ENCODE assay signal across 37 cellular contexts in the genomic region with DNA sequence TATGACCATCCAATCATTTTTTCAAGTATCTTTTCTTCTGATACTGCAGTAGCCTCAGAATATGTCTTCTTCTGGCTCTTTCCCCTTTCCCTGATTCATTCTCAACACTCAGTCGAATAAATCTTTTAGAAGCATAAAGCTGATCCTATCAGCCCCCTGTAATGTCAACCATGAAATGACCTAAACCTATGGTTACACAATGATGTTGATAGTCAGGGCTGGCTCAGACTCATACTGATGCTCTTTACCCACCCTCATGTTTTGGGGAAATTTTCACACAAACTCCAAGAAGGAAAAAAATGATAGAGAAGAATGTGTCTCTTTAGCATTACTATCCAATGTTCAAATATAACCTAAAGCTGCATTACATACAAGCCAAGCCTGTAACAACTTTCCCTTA.
"Had no signal": no experiment of that assay in that cellular context is flagged by ENCODE, and none has a peak within 500 bp of the region (broad histone marks: within the 10 kb centered on the region; RNA-seq: fewer than 3 reads in every experiment).

No MANE protein-coding gene starts in this region.

- ATAC-seq: activated naive CD4-positive, alpha-beta T cell treated with anti-CD3 and anti-CD28 coated beads, Interleukin-2, amount 50 U/mL, for 72 hours; activated naive CD8-positive, alpha-beta T cell treated with anti-CD3 and anti-CD28 coated beads, Interleukin-2, amount 50 U/mL, for 24 hours; activated T-cell treated with anti-CD3 and anti-CD28 coated beads, Interleukin-2, amount 50 U/mL, for 4 hours; activated T-helper 17 cell treated with anti-CD3 and anti-CD28 coated beads, Interleukin-2, amount 50 U/mL, for 72 hours; body of pancreas had no signal

- H3K4me3 Mint-ChIP-seq: activated naive CD4-positive, alpha-beta T cell treated with anti-CD3 and anti-CD28 coated beads for 36 hours; activated naive CD4-positive, alpha-beta T cell treated with anti-CD3 and anti-CD28 coated beads, Interleukin-2, amount 10 ng/mL, durations not matched to agents 7 days and 5 days; activated naive CD4-positive, alpha-beta T cell treated with anti-CD3 and anti-CD28 coated beads, Interleukin-2, amount 50 U/mL, for 24 hours; activated naive CD8-positive, alpha-beta T cell; activated naive CD8-positive, alpha-beta T cell treated with anti-CD3 and anti-CD28 coated beads for 36 hours; activated naive CD8-positive, alpha-beta T cell treated with anti-CD3 and anti-CD28 coated beads, Interleukin-2, amount 10 ng/mL, durations not matched to agents 7 days and 5 days; activated naive CD8-positive, alpha-beta T cell treated with anti-CD3 and anti-CD28 coated beads, Interleukin-2, amount 50 U/mL, for 24 hours; activated T-cell treated with anti-CD3 and anti-CD28 coated beads, Interleukin-2, amount 50 U/mL, for 24 hours; activated T-cell treated with anti-CD3 and anti-CD28 coated beads, Interleukin-2, amount 50 U/mL, for 4 hours; activated T-helper 1 cell treated with anti-CD3 and anti-CD28 coated beads, Interleukin-12 subunit alpha, Interleukin-12 subunit beta, Interleukin-2, Interleukin-4 antibody, amounts not matched to agents 30 ng/mL and 10 ng/mL and 1 ng/mL, durations not matched to agents 14 hours and 24 hours and 36 hours; activated T-helper 17 cell treated with anti-CD3 and anti-CD28 coated beads, Interleukin-2, amount 50 U/mL, for 72 hours; brain; central memory CD8-positive, alpha-beta T cell had no signal

- H3K4me1 ChIP-seq: adrenal gland, ascending aorta, body of pancreas, breast epithelium had no signal

- H3K27ac Mint-ChIP-seq: activated naive CD4-positive, alpha-beta T cell treated with anti-CD3 and anti-CD28 coated beads for 36 hours; activated naive CD4-positive, alpha-beta T cell treated with anti-CD3 and anti-CD28 coated beads, Interleukin-2, amount 10 ng/mL, durations not matched to agents 7 days and 5 days; activated naive CD4-positive, alpha-beta T cell treated with anti-CD3 and anti-CD28 coated beads, Interleukin-2, amount 50 U/mL, for 24 hours; activated naive CD4-positive, alpha-beta T cell treated with anti-CD3 and anti-CD28 coated beads, Interleukin-2, amount 50 U/mL, for 72 hours; activated naive CD8-positive, alpha-beta T cell; activated naive CD8-positive, alpha-beta T cell treated with anti-CD3 and anti-CD28 coated beads for 36 hours; activated naive CD8-positive, alpha-beta T cell treated with anti-CD3 and anti-CD28 coated beads, Interleukin-2, amount 10 ng/mL, durations not matched to agents 7 days and 5 days; activated naive CD8-positive, alpha-beta T cell treated with anti-CD3 and anti-CD28 coated beads, Interleukin-2, amount 50 U/mL, for 24 hours; activated T-cell treated with anti-CD3 and anti-CD28 coated beads, Interleukin-2, amount 50 U/mL, for 24 hours; activated T-helper 1 cell treated with anti-CD3 and anti-CD28 coated beads, Interleukin-12 subunit alpha, Interleukin-12 subunit beta, Interleukin-2, Interleukin-4 antibody, amounts not matched to agents 30 ng/mL and 10 ng/mL and 1 ng/mL, durations not matched to agents 14 hours and 24 hours and 36 hours; activated T-helper 17 cell treated with anti-CD3 and anti-CD28 coated beads, Interleukin-2, amount 50 U/mL, for 72 hours; activated T-helper 2 cell treated with anti-CD3 and anti-CD28 coated beads, Interferon-gamma antibody, Interleukin-2, Interleukin-4, amounts not matched to agents 10 μg/mL and 5 μg/mL and 100 μg/mL, durations not matched to agents 14 hours and 24 hours and 36 hours; brain had no signal

- H3K4me1 Mint-ChIP-seq: activated naive CD4-positive, alpha-beta T cell treated with anti-CD3 and anti-CD28 coated beads, Interleukin-2, amount 10 ng/mL, durations not matched to agents 7 days and 5 days; activated naive CD4-positive, alpha-beta T cell treated with anti-CD3 and anti-CD28 coated beads, Interleukin-2, amount 50 U/mL, for 24 hours; activated naive CD8-positive, alpha-beta T cell treated with anti-CD3 and anti-CD28 coated beads for 36 hours; activated naive CD8-positive, alpha-beta T cell treated with anti-CD3 and anti-CD28 coated beads, Interleukin-2, amount 10 ng/mL, durations not matched to agents 7 days and 5 days; activated naive CD8-positive, alpha-beta T cell treated with anti-CD3 and anti-CD28 coated beads, Interleukin-2, amount 50 U/mL, for 24 hours; activated T-helper 17 cell treated with anti-CD3 and anti-CD28 coated beads, Interleukin-2, amount 50 U/mL, for 72 hours; central memory CD8-positive, alpha-beta T cell had no signal

- H3K27me3 ChIP-seq: adrenal gland, ascending aorta, body of pancreas, brain microvascular endothelial cell, breast epithelium, cardiac muscle cell had no signal

- H3K27ac ChIP-seq: adrenal gland, ascending aorta, body of pancreas, brain microvascular endothelial cell, breast epithelium, cardiac muscle cell had no signal

- H3K4me3 ChIP-seq: adrenal gland, ascending aorta, body of pancreas, breast epithelium, cardiac muscle cell had no signal

- H3K9me3 ChIP-seq: adrenal gland, ascending aorta, body of pancreas, breast epithelium had no signal

- DNase-seq: activated effector memory CD4-positive, alpha-beta T cell treated with anti-CD3 and anti-CD28 coated beads, Interleukin-2, amount 50 U/mL, for 16 hours; activated effector memory CD4-positive, alpha-beta T cell treated with Interleukin-2 at 50 U/mL for 16 hours; activated gamma-delta T cell; activated gamma-delta T cell treated with Interleukin-2 at 50 U/mL for 16 hours; activated naive CD4-positive, alpha-beta T cell; activated naive CD4-positive, alpha-beta T cell treated with anti-CD3 and anti-CD28 coated beads for 36 hours; activated naive CD4-positive, alpha-beta T cell treated with anti-CD3 and anti-CD28 coated beads, Interleukin-2, amount 10 ng/mL, durations not matched to agents 7 days and 5 days; activated naive CD4-positive, alpha-beta T cell treated with anti-CD3 and anti-CD28 coated beads, Interleukin-2, amount 50 U/mL, for 16 hours; activated naive CD4-positive, alpha-beta T cell treated with Interleukin-2 at 50 U/mL for 16 hours; activated naive CD8-positive, alpha-beta T cell treated with anti-CD3 and anti-CD28 coated beads for 36 hours; activated naive CD8-positive, alpha-beta T cell treated with anti-CD3 and anti-CD28 coated beads, Interleukin-2, amount 10 ng/mL, durations not matched to agents 7 days and 5 days; activated naive CD8-positive, alpha-beta T cell treated with anti-CD3 and anti-CD28 coated beads, Interleukin-2, amount 50 U/mL, for 24 hours; activated T-cell treated with anti-CD3 and anti-CD28 coated beads, Interleukin-2, amount 50 U/mL, for 1 hour; activated T-cell treated with anti-CD3 and anti-CD28 coated beads, Interleukin-2, amount 50 U/mL, for 24 hours; activated T-cell treated with anti-CD3 and anti-CD28 coated beads, Interleukin-2, amount 50 U/mL, for 4 hours; activated T-cell treated with anti-CD3 and anti-CD28 coated beads, Interleukin-2, amount 50 U/mL, for 48 hours; adrenal gland; amniotic stem cell; amygdala; anterior cingulate cortex; aorta; body of pancreas; brain microvascular endothelial cell; caudate nucleus; central memory CD4-positive, alpha-beta T cell; cerebellar nuclear complex had no signal

- H3K27me3 Mint-ChIP-seq: activated naive CD4-positive, alpha-beta T cell treated with anti-CD3 and anti-CD28 coated beads, Interleukin-2, amount 10 ng/mL, durations not matched to agents 7 days and 5 days; activated naive CD4-positive, alpha-beta T cell treated with anti-CD3 and anti-CD28 coated beads, Interleukin-2, amount 50 U/mL, for 24 hours; activated naive CD8-positive, alpha-beta T cell; activated naive CD8-positive, alpha-beta T cell treated with anti-CD3 and anti-CD28 coated beads for 36 hours; activated naive CD8-positive, alpha-beta T cell treated with anti-CD3 and anti-CD28 coated beads, Interleukin-2, amount 10 ng/mL, durations not matched to agents 7 days and 5 days; activated naive CD8-positive, alpha-beta T cell treated with anti-CD3 and anti-CD28 coated beads, Interleukin-2, amount 50 U/mL, for 24 hours; activated T-cell treated with anti-CD3 and anti-CD28 coated beads, Interleukin-2, amount 50 U/mL, for 24 hours; brain; central memory CD8-positive, alpha-beta T cell had no signal

- H3K36me3 Mint-ChIP-seq: activated naive CD4-positive, alpha-beta T cell treated with anti-CD3 and anti-CD28 coated beads, Interleukin-2, amount 10 ng/mL, durations not matched to agents 7 days and 5 days; activated naive CD4-positive, alpha-beta T cell treated with anti-CD3 and anti-CD28 coated beads, Interleukin-2, amount 50 U/mL, for 24 hours; activated naive CD4-positive, alpha-beta T cell treated with anti-CD3 and anti-CD28 coated beads, Interleukin-2, amount 50 U/mL, for 72 hours; activated naive CD8-positive, alpha-beta T cell; activated naive CD8-positive, alpha-beta T cell treated with anti-CD3 and anti-CD28 coated beads for 36 hours; activated naive CD8-positive, alpha-beta T cell treated with anti-CD3 and anti-CD28 coated beads, Interleukin-2, amount 10 ng/mL, durations not matched to agents 7 days and 5 days had no signal

- H3K9me3 Mint-ChIP-seq: activated naive CD4-positive, alpha-beta T cell treated with anti-CD3 and anti-CD28 coated beads, Interleukin-2, amount 50 U/mL, for 24 hours; activated naive CD8-positive, alpha-beta T cell treated with anti-CD3 and anti-CD28 coated beads for 36 hours; activated naive CD8-positive, alpha-beta T cell treated with anti-CD3 and anti-CD28 coated beads, Interleukin-2, amount 10 ng/mL, durations not matched to agents 7 days and 5 days; activated naive CD8-positive, alpha-beta T cell treated with anti-CD3 and anti-CD28 coated beads, Interleukin-2, amount 50 U/mL, for 24 hours; activated T-cell treated with anti-CD3 and anti-CD28 coated beads, Interleukin-2, amount 50 U/mL, for 24 hours; activated T-helper 1 cell treated with anti-CD3 and anti-CD28 coated beads, Interleukin-12 subunit alpha, Interleukin-12 subunit beta, Interleukin-2, Interleukin-4 antibody, amounts not matched to agents 30 ng/mL and 10 ng/mL and 1 ng/mL, durations not matched to agents 14 hours and 24 hours and 36 hours; activated T-helper 17 cell treated with anti-CD3 and anti-CD28 coated beads, Interleukin-2, amount 50 U/mL, for 72 hours; activated T-helper 2 cell treated with anti-CD3 and anti-CD28 coated beads, Interferon-gamma antibody, Interleukin-2, Interleukin-4, amounts not matched to agents 10 μg/mL and 5 μg/mL and 100 μg/mL, durations not matched to agents 14 hours and 24 hours and 36 hours; brain; central memory CD8-positive, alpha-beta T cell had no signal

- H3K36me3 ChIP-seq: adrenal gland, ascending aorta, brain microvascular endothelial cell, breast epithelium, cardiac muscle cell had no signal
